In the genomic region with DNA sequence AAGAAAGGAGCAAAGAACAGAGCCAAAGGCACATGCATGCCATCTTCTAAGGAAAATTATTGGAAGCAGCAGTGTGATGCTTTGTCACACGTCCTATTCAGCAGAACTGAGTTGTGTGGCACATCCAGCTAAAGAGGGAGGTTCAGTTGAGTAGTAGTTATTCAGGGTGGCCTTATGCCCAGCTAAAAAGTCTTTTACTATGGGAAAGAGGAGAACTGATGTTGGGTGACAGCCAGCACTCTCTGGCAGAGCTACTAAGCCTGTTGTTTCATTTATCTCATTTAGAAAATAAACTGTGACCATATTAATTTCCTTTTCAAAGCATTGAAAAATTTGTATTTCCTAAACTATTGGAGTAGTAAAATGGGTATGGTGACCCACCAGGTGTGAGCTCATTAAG, we compare ENCODE assay signal across 17 cellular contexts. TPM values are rescaled to one million over a fixed set of nuclear protein-coding genes. Genes with fewer than 3 reads are reported as not detected.
DNase-seq lines count a peak whose midpoint lies in the region; FAIRE-seq and TF ChIP-seq lines count a peak whose summit lies in the region.
"Had no signal": no experiment of that assay in that cellular context is flagged by ENCODE, and none has a peak within 500 bp of the region (broad histone marks: within the 10 kb centered on the region; RNA-seq: fewer than 3 reads in every experiment).

No MANE protein-coding gene starts in this region.

- no peak overlapping the region for H2AFZ ChIP-seq in endothelial cell of umbilical vein (ENCODE audit: low read depth, low read length)
- H2AFZ ChIP-seq: GM23248 had no signal

- H3K27me3 ChIP-seq in MG63 (no peaks in the 10 kb centered on the region), endothelial cell of umbilical vein (ENCODE audit: control insufficient read depth in 2 of 2, insufficient read depth in 2 of 2, low read length in 2 of 2) (no peaks in the 10 kb centered on the region), right atrium auricular region (no peaks in the 10 kb centered on the region)
- H3K27me3 ChIP-seq: gastrocnemius medialis, tibial artery had no signal

- dilution Hi-C loops in endothelial cell of umbilical vein (cut with MboI; ENCODE audit: extremely low pct_ligation_motif_present, low sequenced_read_pairs): loop anchor here (25.0 kb wide), 1 partner anchor 259 kb away; no protein-coding TSS in a partner anchor

- no peaks in the 10 kb centered on the region for H3K9me1 ChIP-seq in endothelial cell of umbilical vein (replicated peaks; ENCODE audit: control insufficient read depth, extremely low read depth, insufficient read depth, low read length)

- no peak for TF ChIP-seq POLR2A in endothelial cell of umbilical vein (IDR thresholded peaks at IDR 0.05; ENCODE audit: low read depth, low read length)

- CTCF ChIA-PET in endothelial cell of umbilical vein (lab: Charles Lee): interaction anchor here (1.3 to 3.9 kb wide), 6 partner anchors 10 to 274 kb away, joined by 3 to 30 read pairs (median 4); no protein-coding TSS in a partner anchor

- no peaks in the 10 kb centered on the region for H4K20me1 ChIP-seq in endothelial cell of umbilical vein (replicated peaks; ENCODE audit: control insufficient read depth, extremely low read depth, insufficient read depth, low read length)

- peak overlapping the region; percentile 34 for H3K4me2 ChIP-seq in endothelial cell of umbilical vein (ENCODE audit: insufficient read depth, low read length)

- FAIRE-seq in endothelial cell of umbilical vein (lab: Jason Lieb, UNC): no peak
- FAIRE-seq: GM12878 had no signal

- H3K9ac ChIP-seq in endothelial cell of umbilical vein (replicated peaks; ENCODE audit: extremely low read depth, insufficient read depth, low read length): no peak overlapping the region
- H3K9ac ChIP-seq: GM23248 had no signal

- H3K4me3 ChIP-seq in MG63 (no peak overlapping the region), endothelial cell of umbilical vein (replicated peaks in 1 of 3; ENCODE audit: insufficient read depth in 1 of 3, low read depth in 1 of 3, low read length in 3 of 3) (no peak overlapping the region), right atrium auricular region (no peak overlapping the region)
- H3K4me3 ChIP-seq: gastrocnemius medialis, GM12878, GM23248, tibial artery had no signal

- no TSS peak for BruUV-seq in endothelial cell of umbilical vein (replicated peaks; lab: Mats Ljungman, UMichigan)

- POLR2A ChIA-PET in endothelial cell of umbilical vein (lab: Charles Lee): no interaction called here

- H3K4me1 ChIP-seq in endothelial cell of umbilical vein (ENCODE audit: control insufficient read depth, extremely low read depth, insufficient read depth, low read length) (peaks cover 29% of the 10 kb centered on the region), right atrium auricular region (peaks cover 0 to 15% of the 10 kb centered on the region in 2 donors)

- peaks cover 84% of the 10 kb centered on the region for H3K79me2 ChIP-seq in endothelial cell of umbilical vein (ENCODE audit: control insufficient read depth, insufficient read depth, low read length)

- H3K9me3 ChIP-seq in MG63: no peaks in the 10 kb centered on the region
- H3K9me3 ChIP-seq in endothelial cell of umbilical vein (replicated peaks; ENCODE audit: control insufficient read depth, insufficient read depth, low read length): no peaks in the 10 kb centered on the region
- H3K9me3 ChIP-seq in right atrium auricular region: no peaks in the 10 kb centered on the region
- H3K9me3 ChIP-seq: gastrocnemius medialis, tibial artery had no signal

- intact Hi-C loops in endothelial cell of umbilical vein (cut with micrococcal nuclease): no loop called here

- TF ChIP-seq CTCF in endothelial cell of umbilical vein (IDR thresholded peaks at IDR 0.05; ENCODE audit: extremely low read depth in 1 of 2, insufficient read depth in 1 of 2, low read depth in 1 of 2, low read length in 2 of 2) (no peak), right atrium auricular region (IDR thresholded peaks at IDR 0.05) (no peak)

- DNase-seq in NCI-H1105 treated with DMSO at 0.1 percent for 48 hours (lab: John Stamatoyannopoulos, UW) (peak; percentile 18), NCI-H1105 (lab: John Stamatoyannopoulos, UW) (no peak), MG63 (peak; percentile 63), endothelial cell of umbilical vein (ENCODE audit: low read depth, low spot score) (peak; percentile 29), pons (ENCODE audit: low spot score) (peak; percentile 42), NCI-H128 (lab: John Stamatoyannopoulos, UW; ENCODE audit: unreplicated experiment) (no peak), NCI-H226 (no peak), right atrium auricular region (ENCODE audit: low spot score) (no peak)
- DNase-seq: activated CD4-positive, alpha-beta T cell treated with anti-CD3 and anti-CD28 coated beads for 4 hours; endodermal cell; gastrocnemius medialis; GM23248; NCI-H2107; NK-92 treated with Interleukin-12 subunit alpha and Interleukin-12 subunit beta, amount 100 ng/mL, for 24 hours; SHP77; tibial artery had no signal

- H3K36me3 ChIP-seq in MG63: no peaks in the 10 kb centered on the region
- no peaks in the 10 kb centered on the region for H3K36me3 ChIP-seq in endothelial cell of umbilical vein (ENCODE audit: control insufficient read depth in 2 of 2, extremely low read depth in 1 of 2, insufficient read depth in 2 of 2, low read length in 2 of 2)
- H3K36me3 ChIP-seq in right atrium auricular region: no peaks in the 10 kb centered on the region
- H3K36me3 ChIP-seq: gastrocnemius medialis, tibial artery had no signal

- H3K27ac ChIP-seq in endothelial cell of umbilical vein (ENCODE audit: insufficient read depth, low read depth, low read length): no peak overlapping the region
- H3K27ac ChIP-seq in right atrium auricular region: no peak overlapping the region
- H3K27ac ChIP-seq: GM23248, tibial artery had no signal

TF ChIP-seq in endothelial cell of umbilical vein, 7 proteins besides CTCF, POLR2A, EP300 and RAD21:
- no peak for TF ChIP-seq GATA2 (IDR thresholded peaks at IDR 0.05; ENCODE audit: insufficient read depth, insufficient read length, low read depth, low read length)
TF ChIP-seq in endothelial cell of umbilical vein: peak in this region for 0.

RNA-seq across cellular contexts. Expression of gene ITGA6, which starts 18.5 kb away (rescaled TPM):
- total RNA-seq in MG63 (2014; rRNA removed; shearing (Covaris generic); ENCODE audit: low replicate concordance): 4.3 TPM in 2 replicates
- total RNA-seq in endothelial cell of umbilical vein (174 and 208 TPM in 2 replicates), right atrium auricular region (10 to 100 TPM; 31.2 to 54.3 TPM)
- 14.6 and 24.9 TPM in 2 replicates for polyA plus RNA-seq in endothelial cell of umbilical vein
- polyA plus RNA-seq in endothelial cell of umbilical vein (2011; cell fraction: cytosol; rRNA removed): 23.3 and 26.0 TPM in 2 replicates
- polyA plus RNA-seq in endothelial cell of umbilical vein (2011; cell fraction: nucleus; rRNA removed): 55.2 and 71.9 TPM in 2 replicates
- 78.4 and 153 TPM in 2 replicates for polyA plus RNA-seq in endothelial cell of umbilical vein (2012)
- 51.4 and 52.6 TPM in 2 replicates for polyA minus RNA-seq in endothelial cell of umbilical vein
- polyA minus RNA-seq in endothelial cell of umbilical vein (2011; cell fraction: cytosol; rRNA and poly(A)+ RNA removed): 5.8 TPM
- polyA minus RNA-seq in endothelial cell of umbilical vein (2011; cell fraction: nucleus; rRNA and poly(A)+ RNA removed): 53.0 and 76.1 TPM in 2 replicates

Comparison
In these comparisons a context has a peak if more than half of its experiments do, and no peak if none do; other contexts are left out.
1. DNase-seq: peak in NCI-H1105 treated with DMSO at 0.1 percent for 48 hours (single experiment), MG63 (single experiment), endothelial cell of umbilical vein (single experiment) and pons (single experiment); none in NCI-H1105 (single experiment), NCI-H128 (single experiment), NCI-H226 (single experiment) and right atrium auricular region (single experiment).